9 cellular contexts compared by ENCODE assay signal in genomic region chr13:87678353-87678752, GRCh38. TPM values are rescaled to one million over a fixed set of nuclear protein-coding genes. Genes with fewer than 3 reads are reported as not detected.
A peak's percentile ranks its signal among the peaks of the same experiment; 100 is the strongest.
DNase-seq lines count a peak whose midpoint lies in the region; ATAC-seq lines count a peak whose summit lies in the region.
"Had no signal": no experiment of that assay in that cellular context is flagged by ENCODE, and none has a peak within 500 bp of the region (broad histone marks: within the 10 kb centered on the region; RNA-seq: fewer than 3 reads in every experiment).

No MANE protein-coding gene starts in this region.

- H3K36me3 ChIP-seq in iPS-20b (ENCODE audit: insufficient read depth, low read depth, low read length), result no peaks in the 10 kb centered on the region

- no peaks in the 10 kb centered on the region for H3K9me3 ChIP-seq in iPS-20b (ENCODE audit: insufficient read depth, low read depth, low read length)

- no peaks in the 10 kb centered on the region for H3K36me3 Mint-ChIP-seq in activated T-helper 1 cell treated with anti-CD3 and anti-CD28 coated beads, Interleukin-12 subunit alpha, Interleukin-12 subunit beta, Interleukin-2, Interleukin-4 antibody, amounts not matched to agents 30 ng/mL and 10 ng/mL and 1 ng/mL, durations not matched to agents 14 hours and 24 hours and 36 hours (ENCODE audit: low read depth)
- H3K36me3 Mint-ChIP-seq in stimulated activated naive B cell treated with anti-CD40 and anti-IgM and Interleukin-4, amounts not matched to agents 10 μg/mL and 1 μg/mL and 100 μg/mL, for 72 hours, result peaks cover 6 to 7% of the 10 kb centered on the region in 2 donors

- H3K4me3 ChIP-seq in iPS-20b (ENCODE audit: low read length), result peak overlapping the region; percentile 73

- DNase-seq in NOMO-1 treated with DMSO at 0.1 percent for 48 hours (lab: John Stamatoyannopoulos, UW; ENCODE audit: unreplicated experiment) (peak; percentile 9), NOMO-1 treated with dmso at 0.1 percent for 144 hours (lab: John Stamatoyannopoulos, UW; ENCODE audit: unreplicated experiment) (no peak), DMS53 (lab: John Stamatoyannopoulos, UW) (no peak), HT-29 (ENCODE audit: low spot score) (no peak)
- no peak for DNase-seq in activated T-helper 1 cell treated with anti-CD3 and anti-CD28 coated beads, Interleukin-12 subunit alpha, Interleukin-12 subunit beta, Interleukin-2, Interleukin-4 antibody, amounts not matched to agents 30 ng/mL and 10 ng/mL and 1 ng/mL, durations not matched to agents 14 hours and 24 hours and 36 hours (ENCODE audit: low spot score)
- no peak for DNase-seq in stimulated activated naive B cell treated with anti-CD40 and anti-IgM and Interleukin-4, amounts not matched to agents 10 μg/mL and 1 μg/mL and 100 μg/mL, for 72 hours
- DNase-seq: stimulated activated CD4-positive, alpha-beta T cell treated with anti-CD3 and anti-CD28 coated beads, Interleukin-2, amount 100 ng/mL, for 48 hours had no signal

- peaks cover 4% of the 10 kb centered on the region for H3K4me1 Mint-ChIP-seq in activated T-helper 1 cell treated with anti-CD3 and anti-CD28 coated beads, Interleukin-12 subunit alpha, Interleukin-12 subunit beta, Interleukin-2, Interleukin-4 antibody, amounts not matched to agents 30 ng/mL and 10 ng/mL and 1 ng/mL, durations not matched to agents 14 hours and 24 hours and 36 hours (ENCODE audit: low read depth)
- H3K4me1 Mint-ChIP-seq in stimulated activated naive B cell treated with anti-CD40 and anti-IgM and Interleukin-4, amounts not matched to agents 10 μg/mL and 1 μg/mL and 100 μg/mL, for 72 hours, result peaks cover 23 to 42% of the 10 kb centered on the region in 2 donors

- H3K9me3 Mint-ChIP-seq in activated T-helper 1 cell treated with anti-CD3 and anti-CD28 coated beads, Interleukin-12 subunit alpha, Interleukin-12 subunit beta, Interleukin-2, Interleukin-4 antibody, amounts not matched to agents 30 ng/mL and 10 ng/mL and 1 ng/mL, durations not matched to agents 14 hours and 24 hours and 36 hours, result no peaks in the 10 kb centered on the region
- H3K9me3 Mint-ChIP-seq in stimulated activated naive B cell treated with anti-CD40 and anti-IgM and Interleukin-4, amounts not matched to agents 10 μg/mL and 1 μg/mL and 100 μg/mL, for 72 hours, result peaks cover 0 to 4% of the 10 kb centered on the region in 2 donors

- peak; percentile 52 to 61 for ATAC-seq in stimulated activated naive B cell treated with anti-CD40 and anti-IgM and Interleukin-4, amounts not matched to agents 10 μg/mL and 1 μg/mL and 100 μg/mL, for 72 hours (replicated peaks)
- no peak for ATAC-seq in HG02571 (IDR thresholded peaks at IDR 0.05; ENCODE audit: unreplicated experiment)

- intact Hi-C loops in activated T-helper 1 cell treated with anti-CD3 and anti-CD28 coated beads, Interleukin-12 subunit alpha, Interleukin-12 subunit beta, Interleukin-2, Interleukin-4 antibody, amounts not matched to agents 30 ng/mL and 10 ng/mL and 1 ng/mL, durations not matched to agents 14 hours and 24 hours and 36 hours (cut with micrococcal nuclease), result loop anchor here (10.0 kb wide), 1 partner anchor 804 kb away; no protein-coding TSS in a partner anchor

- H3K27ac ChIP-seq in iPS-20b (ENCODE audit: low read length), result no peak overlapping the region

- no peak overlapping the region for H3K27ac Mint-ChIP-seq in activated T-helper 1 cell treated with anti-CD3 and anti-CD28 coated beads, Interleukin-12 subunit alpha, Interleukin-12 subunit beta, Interleukin-2, Interleukin-4 antibody, amounts not matched to agents 30 ng/mL and 10 ng/mL and 1 ng/mL, durations not matched to agents 14 hours and 24 hours and 36 hours
- no peak overlapping the region for H3K27ac Mint-ChIP-seq in stimulated activated naive B cell treated with anti-CD40 and anti-IgM and Interleukin-4, amounts not matched to agents 10 μg/mL and 1 μg/mL and 100 μg/mL, for 72 hours

- peaks cover 8% of the 10 kb centered on the region for H3K4me1 ChIP-seq in iPS-20b (ENCODE audit: insufficient read depth, low read length)

- peak overlapping the region; percentile 63 for H3K4me3 Mint-ChIP-seq in activated T-helper 1 cell treated with anti-CD3 and anti-CD28 coated beads, Interleukin-12 subunit alpha, Interleukin-12 subunit beta, Interleukin-2, Interleukin-4 antibody, amounts not matched to agents 30 ng/mL and 10 ng/mL and 1 ng/mL, durations not matched to agents 14 hours and 24 hours and 36 hours
- H3K4me3 Mint-ChIP-seq in stimulated activated naive B cell treated with anti-CD40 and anti-IgM and Interleukin-4, amounts not matched to agents 10 μg/mL and 1 μg/mL and 100 μg/mL, for 72 hours, result peak overlapping the region; percentile 79 to 80

- H3K27me3 Mint-ChIP-seq in activated T-helper 1 cell treated with anti-CD3 and anti-CD28 coated beads, Interleukin-12 subunit alpha, Interleukin-12 subunit beta, Interleukin-2, Interleukin-4 antibody, amounts not matched to agents 30 ng/mL and 10 ng/mL and 1 ng/mL, durations not matched to agents 14 hours and 24 hours and 36 hours (ENCODE audit: insufficient read depth), result peaks cover 26% of the 10 kb centered on the region
- peaks cover 28 to 53% of the 10 kb centered on the region in 2 donors for H3K27me3 Mint-ChIP-seq in stimulated activated naive B cell treated with anti-CD40 and anti-IgM and Interleukin-4, amounts not matched to agents 10 μg/mL and 1 μg/mL and 100 μg/mL, for 72 hours

- peaks cover 68% of the 10 kb centered on the region for H3K27me3 ChIP-seq in iPS-20b (ENCODE audit: insufficient read depth, low read length)

- H3K9ac ChIP-seq in iPS-20b (ENCODE audit: low read depth, low read length), result peak overlapping the region; percentile 40; the same call in 1 of the 2 replicates

RNA-seq across cellular contexts. Expression of gene SLITRK5, which starts 7.2 kb away (rescaled TPM):
- not detected in 2 replicates for total RNA-seq in activated T-helper 1 cell treated with anti-CD3 and anti-CD28 coated beads, Interleukin-12 subunit alpha, Interleukin-12 subunit beta, Interleukin-2, Interleukin-4 antibody, amounts not matched to agents 30 ng/mL and 10 ng/mL and 1 ng/mL, durations not matched to agents 14 hours and 24 hours and 36 hours
- total RNA-seq in HT-29 (2014; rRNA removed; shearing (Covaris generic)), result not detected in 2 replicates
